28 cellular contexts compared by ENCODE assay signal in the genomic region with DNA sequence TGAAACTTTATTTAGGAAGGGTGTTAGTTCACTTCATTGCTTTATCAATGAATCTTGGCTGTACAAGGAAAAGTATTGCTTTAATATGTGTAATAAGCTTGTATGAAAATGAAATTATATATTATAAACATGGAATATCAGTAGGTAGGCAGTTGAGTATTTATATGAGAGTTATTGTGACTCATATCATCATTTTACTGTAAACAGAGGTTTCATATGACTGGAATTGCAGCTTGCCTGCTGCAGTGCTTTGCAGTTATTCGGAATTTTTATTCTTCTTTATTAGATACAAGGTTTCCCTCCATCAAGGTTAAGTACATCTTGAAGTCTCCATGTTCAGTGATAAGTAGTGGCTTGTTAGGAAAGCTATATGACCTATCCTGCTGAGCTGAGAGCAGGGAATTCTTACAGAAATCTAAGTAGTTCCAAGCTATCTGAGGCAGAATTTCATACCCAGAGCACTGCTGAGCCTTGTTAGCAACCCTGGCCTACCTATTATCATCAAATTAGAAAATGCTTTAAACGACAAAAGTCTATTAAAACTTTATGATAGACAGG.
"Had no signal": no experiment of that assay in that cellular context is flagged by ENCODE, and none has a peak within 500 bp of the region (broad histone marks: within the 10 kb centered on the region; RNA-seq: fewer than 3 reads in every experiment).

No MANE protein-coding gene starts in this region.

- H3K9me3 ChIP-seq: ovary, psoas muscle, right lobe of liver, sigmoid colon, stomach, thoracic aorta, thyroid gland, tibial nerve, upper lobe of left lung, vagina had no signal

- H3K27ac Mint-ChIP-seq: natural killer cell treated with Interleukin-12 subunit alpha and Interleukin-12 subunit beta and Interleukin-15 and Interleukin-18, amount 100 ng/mL, for 72 hours; nephron progenitor cell; neural progenitor cell; progenitor cell of endocrine pancreas; stimulated activated effector memory CD8-positive, alpha-beta T cell treated with anti-CD3 and anti-CD28 coated beads, Interleukin-12 subunit alpha, Interleukin-12 subunit beta, amount 100 ng/mL, for 72 hours; stimulated activated naive B cell treated with anti-CD40 and anti-IgM and Interleukin-4, amounts not matched to agents 10 μg/mL and 1 μg/mL and 100 μg/mL, for 72 hours; stimulated activated naive CD8-positive, alpha-beta T cell treated with anti-CD3 and anti-CD28 coated beads, Interleukin-15, Interleukin-2, amounts not matched to agents 100 ng/mL and 50 ng/mL, for 24 hours had no signal

- ATAC-seq: natural killer cell treated with Interleukin-12 subunit alpha and Interleukin-12 subunit beta and Interleukin-15 and Interleukin-18, amount 100 ng/mL, for 72 hours; psoas muscle; right cardiac atrium; right lobe of liver; stimulated activated effector memory CD8-positive, alpha-beta T cell treated with anti-CD3 and anti-CD28 coated beads, Interleukin-12 subunit alpha, Interleukin-12 subunit beta, amount 100 ng/mL, for 72 hours; stimulated activated naive B cell treated with anti-CD40 and anti-IgM and Interleukin-4, amounts not matched to agents 10 μg/mL and 1 μg/mL and 100 μg/mL, for 72 hours had no signal

- DNase-seq: nephron progenitor cell; occipital lobe; ovary; posterior cingulate gyrus; psoas muscle; right cardiac atrium; right lobe of liver; sigmoid colon; small intestine; stimulated activated CD4-positive, alpha-beta T cell treated with anti-CD3 and anti-CD28 coated beads, Interleukin-15, amount 100 ng/mL, for 24 hours; stimulated activated CD4-positive, alpha-beta T cell treated with anti-CD3 and anti-CD28 coated beads, Interleukin-2, amount 100 ng/mL, for 24 hours; stimulated activated CD4-positive, alpha-beta T cell treated with anti-CD3 and anti-CD28 coated beads, Interleukin-2, amount 100 ng/mL, for 48 hours; stimulated activated CD4-positive, alpha-beta T cell treated with anti-CD3 and anti-CD28 coated beads, Interleukin-4, amount 100 ng/mL, for 24 hours; stimulated activated naive B cell treated with anti-CD40 and anti-IgM and Interleukin-4, amounts not matched to agents 10 μg/mL and 1 μg/mL and 100 μg/mL, for 72 hours; stimulated activated naive CD4-positive, alpha-beta T cell treated with Interleukin-2 at 50 U/mL for 16 hours; stomach; thyroid gland; trophoblast cell; upper lobe of left lung had no signal

- H3K4me3 Mint-ChIP-seq: natural killer cell treated with Interleukin-12 subunit alpha and Interleukin-12 subunit beta and Interleukin-15 and Interleukin-18, amount 100 ng/mL, for 72 hours; nephron progenitor cell; neural progenitor cell; stimulated activated effector memory CD8-positive, alpha-beta T cell treated with anti-CD3 and anti-CD28 coated beads, Interleukin-12 subunit alpha, Interleukin-12 subunit beta, amount 100 ng/mL, for 72 hours; stimulated activated naive B cell treated with anti-CD40 and anti-IgM and Interleukin-4, amounts not matched to agents 10 μg/mL and 1 μg/mL and 100 μg/mL, for 72 hours; stimulated activated naive CD8-positive, alpha-beta T cell treated with anti-CD3 and anti-CD28 coated beads, Interleukin-15, Interleukin-2, amounts not matched to agents 100 ng/mL and 50 ng/mL, for 24 hours had no signal

- H3K27me3 ChIP-seq: neural progenitor cell, ovary, right lobe of liver, sigmoid colon, stomach, thyroid gland, tibial nerve, upper lobe of left lung, vagina had no signal

- H2AFZ ChIP-seq: neural progenitor cell, parathyroid adenoma had no signal

- H3K9ac ChIP-seq: neural progenitor cell, parathyroid adenoma had no signal

- H3K36me3 ChIP-seq: neural progenitor cell, ovary, right lobe of liver, sigmoid colon, stomach, thoracic aorta, thyroid gland, tibial nerve, upper lobe of left lung, vagina had no signal

- H3K36me3 Mint-ChIP-seq: natural killer cell treated with Interleukin-12 subunit alpha and Interleukin-12 subunit beta and Interleukin-15 and Interleukin-18, amount 100 ng/mL, for 72 hours; neural progenitor cell; stimulated activated effector memory CD8-positive, alpha-beta T cell treated with anti-CD3 and anti-CD28 coated beads, Interleukin-12 subunit alpha, Interleukin-12 subunit beta, amount 100 ng/mL, for 72 hours; stimulated activated naive B cell treated with anti-CD40 and anti-IgM and Interleukin-4, amounts not matched to agents 10 μg/mL and 1 μg/mL and 100 μg/mL, for 72 hours had no signal

- H3K4me3 ChIP-seq: neural progenitor cell, ovary, psoas muscle, right lobe of liver, sigmoid colon, stomach, thoracic aorta, thyroid gland, tibial nerve, upper lobe of left lung, vagina had no signal

- H3K27ac ChIP-seq: neural progenitor cell, ovary, parathyroid adenoma, psoas muscle, right lobe of liver, sigmoid colon, stomach, thoracic aorta, thyroid gland, tibial nerve, upper lobe of left lung, vagina had no signal

- H3K79me2 ChIP-seq: parathyroid adenoma had no signal

- H3K4me2 ChIP-seq: neural progenitor cell had no signal

- H3K4me1 ChIP-seq: neural progenitor cell, parathyroid adenoma, psoas muscle, right lobe of liver, sigmoid colon, stomach, thyroid gland, tibial nerve, upper lobe of left lung, vagina had no signal

- H3K4me1 Mint-ChIP-seq: nephron progenitor cell; neural progenitor cell; stimulated activated effector memory CD8-positive, alpha-beta T cell treated with anti-CD3 and anti-CD28 coated beads, Interleukin-12 subunit alpha, Interleukin-12 subunit beta, amount 100 ng/mL, for 72 hours; stimulated activated naive B cell treated with anti-CD40 and anti-IgM and Interleukin-4, amounts not matched to agents 10 μg/mL and 1 μg/mL and 100 μg/mL, for 72 hours had no signal

- H3K27me3 Mint-ChIP-seq: natural killer cell treated with Interleukin-12 subunit alpha and Interleukin-12 subunit beta and Interleukin-15 and Interleukin-18, amount 100 ng/mL, for 72 hours; progenitor cell of endocrine pancreas; stimulated activated naive B cell treated with anti-CD40 and anti-IgM and Interleukin-4, amounts not matched to agents 10 μg/mL and 1 μg/mL and 100 μg/mL, for 72 hours; stimulated activated naive CD8-positive, alpha-beta T cell treated with anti-CD3 and anti-CD28 coated beads, Interleukin-15, Interleukin-2, amounts not matched to agents 100 ng/mL and 50 ng/mL, for 24 hours had no signal

- H3K9me3 Mint-ChIP-seq: nephron progenitor cell; neural progenitor cell; stimulated activated naive B cell treated with anti-CD40 and anti-IgM and Interleukin-4, amounts not matched to agents 10 μg/mL and 1 μg/mL and 100 μg/mL, for 72 hours had no signal
